31 cellular contexts compared by ENCODE assay signal in genomic region chr2:11644293-11644692, GRCh38. TPM values are rescaled to one million over a fixed set of nuclear protein-coding genes. Genes with fewer than 3 reads are reported as not detected.
"Had no signal": no experiment of that assay in that cellular context is flagged by ENCODE, and none has a peak within 500 bp of the region (broad histone marks: within the 10 kb centered on the region; RNA-seq: fewer than 3 reads in every experiment).

No MANE protein-coding gene starts in this region.

- H3K27me3 ChIP-seq: stomach, suprapubic skin, testis, thyroid gland, tibial nerve, transverse colon, upper lobe of left lung, upper lobe of right lung, uterus, vagina had no signal

- ATAC-seq: stimulated activated effector memory CD8-positive, alpha-beta T cell treated with anti-CD3 and anti-CD28 coated beads, Interleukin-12 subunit alpha, Interleukin-12 subunit beta, amount 100 ng/mL, for 72 hours; stimulated activated memory B cell treated with anti-CD40 and anti-IgM and Interleukin-4, amounts not matched to agents 10 μg/mL and 1 μg/mL and 100 μg/mL, for 72 hours; stimulated activated naive B cell treated with anti-CD40 and anti-IgM and Interleukin-4, amounts not matched to agents 10 μg/mL and 1 μg/mL and 100 μg/mL, for 72 hours; stimulated activated naive CD8-positive, alpha-beta T cell treated with anti-CD3 and anti-CD28 coated beads, Interleukin-15, amount 100 ng/mL, for 72 hours; stimulated activated naive CD8-positive, alpha-beta T cell treated with anti-CD3 and anti-CD28 coated beads, Interleukin-15, Interleukin-2, amounts not matched to agents 100 U/mL and 50 U/mL, for 24 hours; upper lobe of right lung had no signal

- FAIRE-seq: urothelium cell line had no signal

- H3K4me3 ChIP-seq: stomach, suprapubic skin, testis, thoracic aorta, thyroid gland, tibial artery, tibial nerve, transverse colon, upper lobe of left lung, upper lobe of right lung, uterus, vagina had no signal

- H3K4me1 ChIP-seq: stomach, suprapubic skin, thyroid gland, tibial artery, tibial nerve, transverse colon, upper lobe of left lung, upper lobe of right lung, uterus, vagina had no signal

- H3K36me3 Mint-ChIP-seq: stimulated activated effector memory CD8-positive, alpha-beta T cell treated with anti-CD3 and anti-CD28 coated beads, Interleukin-12 subunit alpha, Interleukin-12 subunit beta, amount 100 ng/mL, for 72 hours; stimulated activated memory B cell treated with anti-CD40 and anti-IgM and Interleukin-4, amounts not matched to agents 10 μg/mL and 1 μg/mL and 100 μg/mL, for 72 hours; stimulated activated naive B cell treated with anti-CD40 and anti-IgM and Interleukin-4, amounts not matched to agents 10 μg/mL and 1 μg/mL and 100 μg/mL, for 72 hours had no signal

- H3K9me3 ChIP-seq: stomach, suprapubic skin, testis, thoracic aorta, thyroid gland, tibial artery, tibial nerve, transverse colon, upper lobe of left lung, upper lobe of right lung, uterus, vagina had no signal

- H3K9me3 Mint-ChIP-seq: stimulated activated effector memory CD8-positive, alpha-beta T cell treated with anti-CD3 and anti-CD28 coated beads, Interleukin-12 subunit alpha, Interleukin-12 subunit beta, amount 100 ng/mL, for 72 hours; stimulated activated memory B cell treated with anti-CD40 and anti-IgM and Interleukin-4, amounts not matched to agents 10 μg/mL and 1 μg/mL and 100 μg/mL, for 72 hours; stimulated activated naive B cell treated with anti-CD40 and anti-IgM and Interleukin-4, amounts not matched to agents 10 μg/mL and 1 μg/mL and 100 μg/mL, for 72 hours; stimulated activated naive CD8-positive, alpha-beta T cell treated with anti-CD3 and anti-CD28 coated beads, Interleukin-15, amount 100 ng/mL, for 72 hours; stimulated activated naive CD8-positive, alpha-beta T cell treated with anti-CD3 and anti-CD28 coated beads, Interleukin-15, Interleukin-2, amounts not matched to agents 100 ng/mL and 50 ng/mL, for 24 hours; type B pancreatic cell had no signal

- H3K27me3 Mint-ChIP-seq: type B pancreatic cell had no signal

- H3K27ac Mint-ChIP-seq: stimulated activated effector memory CD8-positive, alpha-beta T cell treated with anti-CD3 and anti-CD28 coated beads, Interleukin-12 subunit alpha, Interleukin-12 subunit beta, amount 100 ng/mL, for 72 hours; stimulated activated memory B cell treated with anti-CD40 and anti-IgM and Interleukin-4, amounts not matched to agents 10 μg/mL and 1 μg/mL and 100 μg/mL, for 72 hours; stimulated activated naive B cell treated with anti-CD40 and anti-IgM and Interleukin-4, amounts not matched to agents 10 μg/mL and 1 μg/mL and 100 μg/mL, for 72 hours; stimulated activated naive CD8-positive, alpha-beta T cell treated with anti-CD3 and anti-CD28 coated beads, Interleukin-15, amount 100 ng/mL, for 72 hours; stimulated activated naive CD8-positive, alpha-beta T cell treated with anti-CD3 and anti-CD28 coated beads, Interleukin-15, Interleukin-2, amounts not matched to agents 100 ng/mL and 50 ng/mL, for 24 hours; type B pancreatic cell had no signal

- H3K27ac ChIP-seq: stomach, suprapubic skin, testis, thoracic aorta, thyroid gland, tibial artery, tibial nerve, transverse colon, upper lobe of left lung, upper lobe of right lung, uterus, vagina had no signal

- H3K4me3 Mint-ChIP-seq: stimulated activated effector memory CD8-positive, alpha-beta T cell treated with anti-CD3 and anti-CD28 coated beads, Interleukin-12 subunit alpha, Interleukin-12 subunit beta, amount 100 ng/mL, for 72 hours; stimulated activated memory B cell treated with anti-CD40 and anti-IgM and Interleukin-4, amounts not matched to agents 10 μg/mL and 1 μg/mL and 100 μg/mL, for 72 hours; stimulated activated naive B cell treated with anti-CD40 and anti-IgM and Interleukin-4, amounts not matched to agents 10 μg/mL and 1 μg/mL and 100 μg/mL, for 72 hours; stimulated activated naive CD8-positive, alpha-beta T cell treated with anti-CD3 and anti-CD28 coated beads, Interleukin-15, amount 100 ng/mL, for 72 hours; stimulated activated naive CD8-positive, alpha-beta T cell treated with anti-CD3 and anti-CD28 coated beads, Interleukin-15, Interleukin-2, amounts not matched to agents 100 ng/mL and 50 ng/mL, for 24 hours; type B pancreatic cell had no signal

- H3K4me1 Mint-ChIP-seq: stimulated activated effector memory CD8-positive, alpha-beta T cell treated with anti-CD3 and anti-CD28 coated beads, Interleukin-12 subunit alpha, Interleukin-12 subunit beta, amount 100 ng/mL, for 72 hours; stimulated activated memory B cell treated with anti-CD40 and anti-IgM and Interleukin-4, amounts not matched to agents 10 μg/mL and 1 μg/mL and 100 μg/mL, for 72 hours; stimulated activated naive B cell treated with anti-CD40 and anti-IgM and Interleukin-4, amounts not matched to agents 10 μg/mL and 1 μg/mL and 100 μg/mL, for 72 hours; stimulated activated naive CD8-positive, alpha-beta T cell treated with anti-CD3 and anti-CD28 coated beads, Interleukin-15, amount 100 ng/mL, for 72 hours had no signal

- H3K36me3 ChIP-seq: thoracic aorta, thyroid gland, transverse colon, upper lobe of left lung, upper lobe of right lung, uterus had no signal

- DNase-seq: stimulated activated CD4-positive, alpha-beta T cell treated with anti-CD3 and anti-CD28 coated beads, Interleukin-2, amount 100 ng/mL, for 48 hours; stimulated activated CD4-positive, alpha-beta T cell treated with anti-CD3 and anti-CD28 coated beads, Interleukin-4, amount 100 ng/mL, for 1 hour; stimulated activated CD4-positive, alpha-beta T cell treated with anti-CD3 and anti-CD28 coated beads, Interleukin-4, amount 100 ng/mL, for 24 hours; stimulated activated CD4-positive, alpha-beta T cell treated with anti-CD3 and anti-CD28 coated beads, Interleukin-4, amount 100 ng/mL, for 4 hours; stimulated activated CD8-positive, alpha-beta memory T cell treated with anti-CD3 and anti-CD28 coated beads, Interleukin-4, amount 100 ng/mL, for 48 hours; stimulated activated naive B cell treated with anti-CD40 and anti-IgM and Interleukin-4, amounts not matched to agents 10 μg/mL and 1 μg/mL and 100 μg/mL, for 72 hours; stimulated activated naive CD4-positive, alpha-beta T cell; stimulated activated naive CD4-positive, alpha-beta T cell treated with Interleukin-2 at 50 U/mL for 16 hours; stimulated activated naive CD8-positive, alpha-beta T cell treated with anti-CD3 and anti-CD28 coated beads, Interleukin-15, amount 100 ng/mL, for 72 hours; stimulated activated naive CD8-positive, alpha-beta T cell treated with anti-CD3 and anti-CD28 coated beads, Interleukin-15, Interleukin-2, amounts not matched to agents 100 U/mL and 50 U/mL, for 24 hours; stomach; substantia nigra; testis; thyroid gland; tibial artery; transverse colon; trophoblast cell; upper lobe of left lung; upper lobe of right lung; uterus had no signal

RNA-seq across cellular contexts. Expression of gene NTSR2, which starts 25.7 kb away (rescaled TPM):
- total RNA-seq: stomach, suprapubic skin, thoracic aorta, thyroid gland, transverse colon, upper lobe of left lung, upper lobe of right lung, ureter, urinary bladder, uterus, vagina had no signal
- polyA plus RNA-seq: stomach had no signal
